ENCODE assay signal across 1 cellular context in the genomic region with DNA sequence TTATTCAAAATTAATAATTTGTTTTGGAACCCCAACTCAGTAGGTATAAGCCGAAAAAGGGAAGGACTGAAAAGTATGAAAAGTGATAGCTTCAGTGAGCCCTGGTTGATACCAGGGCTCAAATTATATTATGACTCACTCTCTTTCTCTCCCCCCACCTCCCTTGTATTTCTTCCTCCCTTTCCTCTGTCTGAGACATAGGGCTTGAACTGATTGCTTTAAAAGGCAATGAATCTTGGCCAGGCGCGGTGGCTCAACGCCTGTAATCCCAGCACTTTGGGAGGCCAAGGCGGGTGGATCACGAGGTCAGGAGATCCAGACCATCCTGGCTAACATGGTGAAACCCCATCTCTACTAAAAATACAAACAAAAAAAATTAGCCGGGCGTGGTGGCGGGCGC.
TF ChIP-seq lines count a peak whose summit lies in the region.

No MANE protein-coding gene starts in this region.

TF ChIP-seq in endothelial cell of umbilical vein, 7 proteins besides CTCF, POLR2A, EP300 and RAD21 (continued from another document):
- peak; percentile 66 for TF ChIP-seq JUN (IDR thresholded peaks at IDR 0.05; ENCODE audit: borderline replicate concordance, insufficient read depth, insufficient read length, low read depth)
- TF ChIP-seq FOS (IDR thresholded peaks at IDR 0.05; ENCODE audit: borderline replicate concordance, insufficient read depth, low read length): peak; percentile 72
